Comparison of ENCODE assay signal across 1 cellular context in genomic region chr19:13717194-13717643, GRCh38.
A peak's percentile ranks its signal among the peaks of the same experiment; 100 is the strongest.
TF ChIP-seq lines count a peak whose summit lies in the region.

No MANE protein-coding gene starts in this region.

TF ChIP-seq in K562, 482 proteins besides CTCF, POLR2A, EP300 and RAD21 (continued from another document and continues in another):
- TF ChIP-seq ZNF512 (tag; IDR thresholded peaks at IDR 0.05) (no peak), CBFA2T3 (IDR thresholded peaks at IDR 0.05) (peak; percentile 96), GTF2E2 (tag; IDR thresholded peaks at IDR 0.05) (no peak), MEIS2 (IDR thresholded peaks at IDR 0.05; ENCODE audit: partially characterized antibody) (peak; percentile 81), ZNF280B (CRISPR knock-in tag; IDR thresholded peaks at IDR 0.05) (no peak), RBM17 (IDR thresholded peaks at IDR 0.05; ENCODE audit: borderline replicate concordance, low read depth, low read length) (no peak), SMC3 (conservative IDR thresholded peaks at IDR 0.05; ENCODE audit: insufficient read depth, low read depth, low read length) (0 out of 2 replicates have a peak, but pooled peaks have one; percentile 6), CHD7 (IDR thresholded peaks at IDR 0.05; ENCODE audit: low read depth, low read length) (no peak), ZBTB33 (CRISPR knock-in tag; IDR thresholded peaks at IDR 0.05) (peak; percentile 46; the same call in 1 of the 2 replicates), ZNF76 (CRISPR knock-in tag; IDR thresholded peaks at IDR 0.05; ENCODE audit: borderline replicate concordance) (no peak), DACH1 (IDR thresholded peaks at IDR 0.05; ENCODE audit: partially characterized antibody) (no peak), HDAC3 (IDR thresholded peaks at IDR 0.05; ENCODE audit: borderline replicate concordance, partially characterized antibody) (peak; percentile 42), CBX3 (IDR thresholded peaks at IDR 0.05; ENCODE audit: borderline replicate concordance in 1 of 2, low read length in 2 of 2) (peak in 1 of 2 experiments; percentile 90; a peak in 2 of 3 replicates), PKNOX1 (IDR thresholded peaks at IDR 0.05) (peak; percentile 77), SIN3B (IDR thresholded peaks at IDR 0.05; ENCODE audit: low read depth) (no peak), ATF1 (CRISPR knock-in tag; IDR thresholded peaks at IDR 0.05) (no peak), ATF1 (tag; IDR thresholded peaks at IDR 0.05) (0 out of 2 replicates have a peak, but pooled peaks have one; percentile 35), PTRF (tag; IDR thresholded peaks at IDR 0.05) (no peak), HMGN3 (IDR thresholded peaks at IDR 0.05; ENCODE audit: borderline replicate concordance, extremely low read depth, insufficient read length, low read depth, low read length) (no peak), SMAD1 (IDR thresholded peaks at IDR 0.05; ENCODE audit: low read depth, low read length, partially characterized antibody) (no peak), KDM1A (IDR thresholded peaks at IDR 0.05) (peak; percentile 99), ZNF589 (CRISPR knock-in tag; IDR thresholded peaks at IDR 0.05; ENCODE audit: low read depth) (no peak), ZFPM2 (CRISPR knock-in tag; IDR thresholded peaks at IDR 0.05) (no peak), GTF2F1 (IDR thresholded peaks at IDR 0.05; ENCODE audit: low read depth, low read length) (no peak), ZNF561 (CRISPR knock-in tag; conservative IDR thresholded peaks at IDR 0.05) (no peak), PRDM10 (IDR thresholded peaks at IDR 0.05; ENCODE audit: partially characterized antibody) (no peak), NFIC (IDR thresholded peaks at IDR 0.05) (peak; percentile 73), CC2D1A (IDR thresholded peaks at IDR 0.05) (peak; percentile 16; the same call in 1 of the 2 replicates), NFXL1 (CRISPR knock-in tag; IDR thresholded peaks at IDR 0.05) (no peak), KAT2B (IDR thresholded peaks at IDR 0.05; ENCODE audit: low read depth, low read length) (no peak), CREB3 (tag; conservative IDR thresholded peaks at IDR 0.05; ENCODE audit: low read depth) (no peak), FOXM1 (IDR thresholded peaks at IDR 0.05; ENCODE audit: low read depth) (peak; percentile 72), FOXM1 (CRISPR knock-in tag; IDR thresholded peaks at IDR 0.05; ENCODE audit: low read depth) (no peak), MEF2A (IDR thresholded peaks at IDR 0.05; ENCODE audit: control insufficient read depth, low read depth, low read length) (no peak), MTA2 (IDR thresholded peaks at IDR 0.05; ENCODE audit: low read depth) (peak; percentile 84), ZNF79 (CRISPR knock-in tag; IDR thresholded peaks at IDR 0.05; ENCODE audit: low read depth) (no peak), RBM22 (IDR thresholded peaks at IDR 0.05; ENCODE audit: low read depth, low read length, poor library complexity, severe bottlenecking) (no peak), NRF1 (conservative IDR thresholded peaks at IDR 0.05 in 1 of 2, IDR thresholded peaks at IDR 0.05 in 1 of 2) (0 out of 4 replicates have a peak, but pooled peaks of 1 of the 2 experiments have one; percentile 18), NCOR1 (IDR thresholded peaks at IDR 0.05) (peak; percentile 89), HDAC2 (IDR thresholded peaks at IDR 0.05) (peak; percentile 91)
